12 cellular contexts compared by ENCODE assay signal in genomic region chr12:68617160-68617926, GRCh38. TPM values are rescaled to one million over a fixed set of nuclear protein-coding genes. Genes with fewer than 3 reads are reported as not detected.
DNase-seq lines count a peak whose midpoint lies in the region; ATAC-seq lines count a peak whose summit lies in the region.
"Had no signal": no experiment of that assay in that cellular context is flagged by ENCODE, and none has a peak within 500 bp of the region (broad histone marks: within the 10 kb centered on the region; RNA-seq: fewer than 3 reads in every experiment).

No MANE protein-coding gene starts in this region.

- peaks cover 32% of the 10 kb centered on the region for H3K36me3 Mint-ChIP-seq in activated CD4-positive, alpha-beta memory T cell treated with anti-CD3 and anti-CD28 coated beads for 36 hours
- peaks cover 76% of the 10 kb centered on the region for H3K36me3 Mint-ChIP-seq in activated CD4-positive, alpha-beta memory T cell treated with anti-CD3 and anti-CD28 coated beads, Interleukin-2, amount 10 ng/mL, durations not matched to agents 7 days and 5 days (ENCODE audit: low read depth)

- no peak overlapping the region for H3K4me3 Mint-ChIP-seq in activated CD4-positive, alpha-beta memory T cell treated with anti-CD3 and anti-CD28 coated beads for 36 hours
- H3K4me3 Mint-ChIP-seq in activated CD4-positive, alpha-beta memory T cell treated with anti-CD3 and anti-CD28 coated beads, Interleukin-2, amount 10 ng/mL, durations not matched to agents 7 days and 5 days: no peak overlapping the region
- H3K4me3 Mint-ChIP-seq: neural progenitor cell, WTC11 had no signal

- POLR2A ChIA-PET in activated CD4-positive, alpha-beta memory T cell treated with anti-CD3 and anti-CD28 coated beads for 36 hours (lab: Charles Lee): interaction anchor here (1.0 to 1.4 kb wide), 6 partner anchors 11 to 498 kb away, joined by 3 to 6 read pairs (median 3); no protein-coding TSS in a partner anchor
- POLR2A ChIA-PET in activated CD4-positive, alpha-beta memory T cell treated with anti-CD3 and anti-CD28 coated beads, Interleukin-2, amount 10 ng/mL, durations not matched to agents 7 days and 5 days (lab: Charles Lee): interaction anchor here (0.9 to 1.6 kb wide), 6 partner anchors 10 to 252 kb away, joined by 3 to 8 read pairs (median 4); no protein-coding TSS in a partner anchor

- no peak overlapping the region for H3K4me3 ChIP-seq in skeletal muscle satellite cell (ENCODE audit: low read length)
- H3K4me3 ChIP-seq: neural progenitor cell had no signal

- H3K9me3 ChIP-seq in skeletal muscle satellite cell (replicated peaks; ENCODE audit: low read length): no peaks in the 10 kb centered on the region

- peaks cover 78% of the 10 kb centered on the region for H3K4me1 ChIP-seq in skeletal muscle satellite cell (ENCODE audit: control insufficient read depth, insufficient read depth, low read length)

- peak overlapping the region; percentile 36 for H3K9ac ChIP-seq in skeletal muscle satellite cell (ENCODE audit: low read depth, low read length)
- H3K9ac ChIP-seq: neural progenitor cell had no signal

- peaks cover 13% of the 10 kb centered on the region for H3K36me3 ChIP-seq in skeletal muscle satellite cell (ENCODE audit: insufficient read depth, low read length)

- CTCF ChIA-PET in activated CD4-positive, alpha-beta memory T cell treated with anti-CD3 and anti-CD28 coated beads for 36 hours (lab: Charles Lee): interaction anchor here (1.0 kb wide), 2 partner anchors 23 to 252 kb away, joined by 3 read pairs; no protein-coding TSS in a partner anchor
- CTCF ChIA-PET in activated CD4-positive, alpha-beta memory T cell treated with anti-CD3 and anti-CD28 coated beads, Interleukin-2, amount 10 ng/mL, durations not matched to agents 7 days and 5 days (lab: Charles Lee): no interaction called here

- peak overlapping the region; percentile 56 for H3K4me2 ChIP-seq in skeletal muscle satellite cell (ENCODE audit: low read length)
- H3K4me2 ChIP-seq: neural progenitor cell had no signal

- H3K27me3 ChIP-seq in skeletal muscle satellite cell (ENCODE audit: control insufficient read depth, insufficient read depth, low read length): no peaks in the 10 kb centered on the region
- H3K27me3 ChIP-seq: neural progenitor cell had no signal

- no peak for ATAC-seq in Right ventricle myocardium superior (ENCODE audit: poor library complexity)
- ATAC-seq: Right ventricle myocardium inferior, WTC11 had no signal

- no peaks in the 10 kb centered on the region for H3K27me3 Mint-ChIP-seq in activated CD4-positive, alpha-beta memory T cell treated with anti-CD3 and anti-CD28 coated beads for 36 hours
- H3K27me3 Mint-ChIP-seq in activated CD4-positive, alpha-beta memory T cell treated with anti-CD3 and anti-CD28 coated beads, Interleukin-2, amount 10 ng/mL, durations not matched to agents 7 days and 5 days: no peaks in the 10 kb centered on the region

- H3K27ac Mint-ChIP-seq in activated CD4-positive, alpha-beta memory T cell treated with anti-CD3 and anti-CD28 coated beads for 36 hours: peak overlapping the region; percentile 67
- H3K27ac Mint-ChIP-seq in activated CD4-positive, alpha-beta memory T cell treated with anti-CD3 and anti-CD28 coated beads, Interleukin-2, amount 10 ng/mL, durations not matched to agents 7 days and 5 days: no peak overlapping the region
- H3K27ac Mint-ChIP-seq: neural progenitor cell, WTC11 had no signal

- DNase-seq in activated CD4-positive, alpha-beta memory T cell treated with anti-CD3 and anti-CD28 coated beads for 36 hours: no peak
- no peak for DNase-seq in activated CD4-positive, alpha-beta memory T cell treated with anti-CD3 and anti-CD28 coated beads, Interleukin-2, amount 10 ng/mL, durations not matched to agents 7 days and 5 days
- DNase-seq in RKO (ENCODE audit: low spot score): peak; percentile 77
- no peak for DNase-seq in epithelial cell of prostate (ENCODE audit: low read depth, low spot score)
- no peak for DNase-seq in A172 (ENCODE audit: low spot score)
- DNase-seq in activated effector memory CD4-positive, alpha-beta T cell treated with Interleukin-2 at 50 U/mL for 16 hours: no peak
- DNase-seq in Right ventricle myocardium superior: no peak
- DNase-seq: H7 had no signal

- H3K9me3 Mint-ChIP-seq in activated CD4-positive, alpha-beta memory T cell treated with anti-CD3 and anti-CD28 coated beads for 36 hours: no peaks in the 10 kb centered on the region
- H3K9me3 Mint-ChIP-seq in activated CD4-positive, alpha-beta memory T cell treated with anti-CD3 and anti-CD28 coated beads, Interleukin-2, amount 10 ng/mL, durations not matched to agents 7 days and 5 days: no peaks in the 10 kb centered on the region

- intact Hi-C loops in activated CD4-positive, alpha-beta memory T cell treated with anti-CD3 and anti-CD28 coated beads for 36 hours (cut with micrococcal nuclease): loop anchor here (1.0 to 10.0 kb wide), 3 partner anchors 120 to 393 kb away; partner anchors contain the start of gene IL26
- intact Hi-C loops in Right ventricle myocardium superior (cut with DNase I): no loop called here

- H3K27ac ChIP-seq in epithelial cell of prostate: peak overlapping the region; percentile 80
- H3K27ac ChIP-seq: neural progenitor cell had no signal

- peaks cover 82% of the 10 kb centered on the region for H3K4me1 Mint-ChIP-seq in activated CD4-positive, alpha-beta memory T cell treated with anti-CD3 and anti-CD28 coated beads for 36 hours (ENCODE audit: low read depth)
- H3K4me1 Mint-ChIP-seq in activated CD4-positive, alpha-beta memory T cell treated with anti-CD3 and anti-CD28 coated beads, Interleukin-2, amount 10 ng/mL, durations not matched to agents 7 days and 5 days: peaks cover 79% of the 10 kb centered on the region

RNA-seq across cellular contexts. Expression of gene RAP1B, which starts 6.6 kb away (rescaled TPM):
- 100 to 1,000 TPM; 211 to 213 TPM for total RNA-seq in activated CD4-positive, alpha-beta memory T cell treated with anti-CD3 and anti-CD28 coated beads for 36 hours
- total RNA-seq in activated CD4-positive, alpha-beta memory T cell treated with anti-CD3 and anti-CD28 coated beads, Interleukin-2, amount 10 ng/mL, durations not matched to agents 7 days and 5 days: 100 to 1,000 TPM; 290 to 291 TPM
- total RNA-seq in skeletal muscle satellite cell (2012; rRNA removed): 148 and 162 TPM in 2 replicates
- total RNA-seq in A172 (2014; rRNA removed; shearing (Covaris generic)): 366 and 414 TPM in 2 replicates
- total RNA-seq in Right ventricle myocardium superior: 45.9 TPM
